In genomic region chr5:181173420-181174342, GRCh38 we compare ENCODE assay signal across 1 cellular context.
A peak's percentile ranks its signal among the peaks of the same experiment; 100 is the strongest.
TF ChIP-seq lines count a peak whose summit lies in the region.

No MANE protein-coding gene starts in this region.

TF ChIP-seq in K562, 482 proteins besides CTCF, POLR2A, EP300 and RAD21 (continued from another document and continues in another):
- no peak for TF ChIP-seq KLF13 (tag; IDR thresholded peaks at IDR 0.05; ENCODE audit: borderline replicate concordance, low read depth)
- TF ChIP-seq ZFP36 (IDR thresholded peaks at IDR 0.05; ENCODE audit: low read depth, low read length, partially characterized antibody), result no peak
- no peak for TF ChIP-seq MAFG (tag; conservative IDR thresholded peaks at IDR 0.05)
- TF ChIP-seq ZC3H8 (IDR thresholded peaks at IDR 0.05), result no peak
- no peak for TF ChIP-seq ZBTB34 (CRISPR knock-in tag; IDR thresholded peaks at IDR 0.05)
- TF ChIP-seq KDM2B (CRISPR knock-in tag; IDR thresholded peaks at IDR 0.05), result 0 out of 2 replicates have a peak, but pooled peaks have one; percentile 7
- no peak for TF ChIP-seq MBD2 (IDR thresholded peaks at IDR 0.05; ENCODE audit: borderline replicate concordance, low read depth)
- no peak for TF ChIP-seq ETV1 (tag; conservative IDR thresholded peaks at IDR 0.05; ENCODE audit: low read depth)
- no peak for TF ChIP-seq ZNF583 (CRISPR knock-in tag; IDR thresholded peaks at IDR 0.05)
- TF ChIP-seq ESRRA (IDR thresholded peaks at IDR 0.05; ENCODE audit: borderline replicate concordance, low read depth), result 0 out of 2 replicates have a peak, but pooled peaks have one; percentile 13
- no peak for TF ChIP-seq HMG20A (CRISPR knock-in tag; conservative IDR thresholded peaks at IDR 0.05)
- TF ChIP-seq BRCA1 (IDR thresholded peaks at IDR 0.05), result no peak
- no peak for TF ChIP-seq BRCA1 (CRISPR knock-in tag; IDR thresholded peaks at IDR 0.05)
- no peak for TF ChIP-seq RFX1 (IDR thresholded peaks at IDR 0.05)
- TF ChIP-seq PBX2 (CRISPR knock-in tag; IDR thresholded peaks at IDR 0.05; ENCODE audit: low read depth), result no peak
- TF ChIP-seq PBX2 (tag; conservative IDR thresholded peaks at IDR 0.05; ENCODE audit: low read depth), result no peak
- no peak for TF ChIP-seq ZNF449 (CRISPR knock-in tag; IDR thresholded peaks at IDR 0.05)
- TF ChIP-seq, protein P1, sequence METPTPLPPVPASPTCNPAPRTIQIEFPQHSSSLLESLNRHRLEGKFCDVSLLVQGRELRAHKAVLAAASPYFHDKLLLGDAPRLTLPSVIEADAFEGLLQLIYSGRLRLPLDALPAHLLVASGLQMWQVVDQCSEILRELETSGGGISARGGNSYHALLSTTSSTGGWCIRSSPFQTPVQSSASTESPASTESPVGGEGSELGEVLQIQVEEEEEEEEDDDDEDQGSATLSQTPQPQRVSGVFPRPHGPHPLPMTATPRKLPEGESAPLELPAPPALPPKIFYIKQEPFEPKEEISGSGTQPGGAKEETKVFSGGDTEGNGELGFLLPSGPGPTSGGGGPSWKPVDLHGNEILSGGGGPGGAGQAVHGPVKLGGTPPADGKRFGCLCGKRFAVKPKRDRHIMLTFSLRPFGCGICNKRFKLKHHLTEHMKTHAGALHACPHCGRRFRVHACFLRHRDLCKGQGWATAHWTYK (CRISPR knock-in tag; IDR thresholded peaks at IDR 0.05), result no peak
- TF ChIP-seq SLC30A9 (CRISPR knock-in tag; IDR thresholded peaks at IDR 0.05), result no peak
- TF ChIP-seq, protein P2, sequence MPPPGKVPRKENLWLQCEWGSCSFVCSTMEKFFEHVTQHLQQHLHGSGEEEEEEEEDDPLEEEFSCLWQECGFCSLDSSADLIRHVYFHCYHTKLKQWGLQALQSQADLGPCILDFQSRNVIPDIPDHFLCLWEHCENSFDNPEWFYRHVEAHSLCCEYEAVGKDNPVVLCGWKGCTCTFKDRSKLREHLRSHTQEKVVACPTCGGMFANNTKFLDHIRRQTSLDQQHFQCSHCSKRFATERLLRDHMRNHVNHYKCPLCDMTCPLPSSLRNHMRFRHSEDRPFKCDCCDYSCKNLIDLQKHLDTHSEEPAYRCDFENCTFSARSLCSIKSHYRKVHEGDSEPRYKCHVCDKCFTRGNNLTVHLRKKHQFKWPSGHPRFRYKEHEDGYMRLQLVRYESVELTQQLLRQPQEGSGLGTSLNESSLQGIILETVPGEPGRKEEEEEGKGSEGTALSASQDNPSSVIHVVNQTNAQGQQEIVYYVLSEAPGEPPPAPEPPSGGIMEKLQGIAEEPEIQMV (tag; conservative IDR thresholded peaks at IDR 0.05; ENCODE audit: low read depth), result no peak
- no peak for TF ChIP-seq XRCC4 (IDR thresholded peaks at IDR 0.05; ENCODE audit: extremely low read depth, insufficient read depth, insufficient read length)
- no peak for TF ChIP-seq ZNF184 (CRISPR knock-in tag; IDR thresholded peaks at IDR 0.05)
- TF ChIP-seq MYBL2 (IDR thresholded peaks at IDR 0.05; ENCODE audit: low read depth), result no peak
- TF ChIP-seq MYBL2 (CRISPR knock-in tag; IDR thresholded peaks at IDR 0.05; ENCODE audit: borderline replicate concordance), result no peak
- TF ChIP-seq TGIF2 (CRISPR knock-in tag; IDR thresholded peaks at IDR 0.05), result no peak
- TF ChIP-seq, protein P3, sequence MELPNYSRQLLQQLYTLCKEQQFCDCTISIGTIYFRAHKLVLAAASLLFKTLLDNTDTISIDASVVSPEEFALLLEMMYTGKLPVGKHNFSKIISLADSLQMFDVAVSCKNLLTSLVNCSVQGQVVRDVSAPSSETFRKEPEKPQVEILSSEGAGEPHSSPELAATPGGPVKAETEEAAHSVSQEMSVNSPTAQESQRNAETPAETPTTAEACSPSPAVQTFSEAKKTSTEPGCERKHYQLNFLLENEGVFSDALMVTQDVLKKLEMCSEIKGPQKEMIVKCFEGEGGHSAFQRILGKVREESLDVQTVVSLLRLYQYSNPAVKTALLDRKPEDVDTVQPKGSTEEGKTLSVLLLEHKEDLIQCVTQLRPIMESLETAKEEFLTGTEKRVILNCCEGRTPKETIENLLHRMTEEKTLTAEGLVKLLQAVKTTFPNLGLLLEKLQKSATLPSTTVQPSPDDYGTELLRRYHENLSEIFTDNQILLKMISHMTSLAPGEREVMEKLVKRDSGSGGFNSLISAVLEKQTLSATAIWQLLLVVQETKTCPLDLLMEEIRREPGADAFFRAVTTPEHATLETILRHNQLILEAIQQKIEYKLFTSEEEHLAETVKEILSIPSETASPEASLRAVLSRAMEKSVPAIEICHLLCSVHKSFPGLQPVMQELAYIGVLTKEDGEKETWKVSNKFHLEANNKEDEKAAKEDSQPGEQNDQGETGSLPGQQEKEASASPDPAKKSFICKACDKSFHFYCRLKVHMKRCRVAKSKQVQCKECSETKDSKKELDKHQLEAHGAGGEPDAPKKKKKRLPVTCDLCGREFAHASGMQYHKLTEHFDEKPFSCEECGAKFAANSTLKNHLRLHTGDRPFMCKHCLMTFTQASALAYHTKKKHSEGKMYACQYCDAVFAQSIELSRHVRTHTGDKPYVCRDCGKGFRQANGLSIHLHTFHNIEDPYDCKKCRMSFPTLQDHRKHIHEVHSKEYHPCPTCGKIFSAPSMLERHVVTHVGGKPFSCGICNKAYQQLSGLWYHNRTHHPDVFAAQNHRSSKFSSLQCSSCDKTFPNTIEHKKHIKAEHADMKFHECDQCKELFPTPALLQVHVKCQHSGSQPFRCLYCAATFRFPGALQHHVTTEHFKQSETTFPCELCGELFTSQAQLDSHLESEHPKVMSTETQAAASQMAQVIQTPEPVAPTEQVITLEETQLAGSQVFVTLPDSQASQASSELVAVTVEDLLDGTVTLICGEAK (IDR thresholded peaks at IDR 0.05), result peak; percentile 74
- TF ChIP-seq, protein P3 (CRISPR knock-in tag; IDR thresholded peaks at IDR 0.05), result no peak
- no peak for TF ChIP-seq MXI1 (IDR thresholded peaks at IDR 0.05; ENCODE audit: low read depth, low read length)
- no peak for TF ChIP-seq RBM14 (IDR thresholded peaks at IDR 0.05; ENCODE audit: borderline replicate concordance, insufficient read depth, low read depth, low read length)
- TF ChIP-seq EGR1 (conservative IDR thresholded peaks at IDR 0.05), result peak; percentile 94
- no peak for TF ChIP-seq KLF10 (CRISPR knock-in tag; IDR thresholded peaks at IDR 0.05)
- TF ChIP-seq, protein P4, sequence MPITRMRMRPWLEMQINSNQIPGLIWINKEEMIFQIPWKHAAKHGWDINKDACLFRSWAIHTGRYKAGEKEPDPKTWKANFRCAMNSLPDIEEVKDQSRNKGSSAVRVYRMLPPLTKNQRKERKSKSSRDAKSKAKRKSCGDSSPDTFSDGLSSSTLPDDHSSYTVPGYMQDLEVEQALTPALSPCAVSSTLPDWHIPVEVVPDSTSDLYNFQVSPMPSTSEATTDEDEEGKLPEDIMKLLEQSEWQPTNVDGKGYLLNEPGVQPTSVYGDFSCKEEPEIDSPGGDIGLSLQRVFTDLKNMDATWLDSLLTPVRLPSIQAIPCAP (CRISPR knock-in tag; IDR thresholded peaks at IDR 0.05; ENCODE audit: borderline replicate concordance), result no peak
- TF ChIP-seq ZNF445 (CRISPR knock-in tag; IDR thresholded peaks at IDR 0.05; ENCODE audit: low read depth), result no peak
- TF ChIP-seq, protein P5, sequence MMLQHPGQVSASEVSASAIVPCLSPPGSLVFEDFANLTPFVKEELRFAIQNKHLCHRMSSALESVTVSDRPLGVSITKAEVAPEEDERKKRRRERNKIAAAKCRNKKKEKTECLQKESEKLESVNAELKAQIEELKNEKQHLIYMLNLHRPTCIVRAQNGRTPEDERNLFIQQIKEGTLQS (IDR thresholded peaks at IDR 0.05), result no peak; the same call in 1 of the 2 replicates
- TF ChIP-seq, protein P5 (CRISPR knock-in tag; conservative IDR thresholded peaks at IDR 0.05), result 0 out of 2 replicates have a peak, but pooled peaks have one; percentile 34
- no peak for TF ChIP-seq RFX7 (CRISPR knock-in tag; IDR thresholded peaks at IDR 0.05)
- TF ChIP-seq ZNF707 (CRISPR knock-in tag; conservative IDR thresholded peaks at IDR 0.05), result no peak
- TF ChIP-seq, protein P6, sequence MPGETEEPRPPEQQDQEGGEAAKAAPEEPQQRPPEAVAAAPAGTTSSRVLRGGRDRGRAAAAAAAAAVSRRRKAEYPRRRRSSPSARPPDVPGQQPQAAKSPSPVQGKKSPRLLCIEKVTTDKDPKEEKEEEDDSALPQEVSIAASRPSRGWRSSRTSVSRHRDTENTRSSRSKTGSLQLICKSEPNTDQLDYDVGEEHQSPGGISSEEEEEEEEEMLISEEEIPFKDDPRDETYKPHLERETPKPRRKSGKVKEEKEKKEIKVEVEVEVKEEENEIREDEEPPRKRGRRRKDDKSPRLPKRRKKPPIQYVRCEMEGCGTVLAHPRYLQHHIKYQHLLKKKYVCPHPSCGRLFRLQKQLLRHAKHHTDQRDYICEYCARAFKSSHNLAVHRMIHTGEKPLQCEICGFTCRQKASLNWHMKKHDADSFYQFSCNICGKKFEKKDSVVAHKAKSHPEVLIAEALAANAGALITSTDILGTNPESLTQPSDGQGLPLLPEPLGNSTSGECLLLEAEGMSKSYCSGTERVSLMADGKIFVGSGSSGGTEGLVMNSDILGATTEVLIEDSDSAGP (CRISPR knock-in tag; IDR thresholded peaks at IDR 0.05), result no peak
- no peak for TF ChIP-seq EZH2 (IDR thresholded peaks at IDR 0.05; ENCODE audit: borderline replicate concordance, low read depth, low read length)
- TF ChIP-seq SIN3A (IDR thresholded peaks at IDR 0.05; ENCODE audit: borderline replicate concordance in 2 of 2, control insufficient read depth in 1 of 2, low read depth in 2 of 2, low read length in 2 of 2), result no peak
